ENCODE assay signal across 9 cellular contexts in the genomic region with DNA sequence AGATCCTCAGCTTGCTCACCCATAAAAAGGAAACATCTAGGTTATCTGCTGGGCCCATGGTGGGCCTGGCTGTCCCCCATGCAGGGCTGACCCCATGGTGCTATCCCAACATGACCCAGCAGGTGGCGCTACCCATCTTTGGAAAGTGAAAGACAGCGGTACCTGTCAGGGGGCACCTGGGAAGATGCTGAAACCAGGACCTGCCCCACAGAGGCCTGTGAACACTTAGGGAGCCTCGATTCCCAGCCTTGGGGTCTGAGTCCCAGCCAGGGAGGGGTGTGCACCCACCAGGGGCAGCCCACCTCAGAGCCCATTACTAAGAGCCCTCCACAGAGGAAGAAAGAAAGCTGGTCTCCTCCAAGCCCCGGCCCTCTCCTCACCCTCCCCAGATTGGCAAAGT. TPM values are rescaled to one million over a fixed set of nuclear protein-coding genes. Genes with fewer than 3 reads are reported as not detected.
DNase-seq lines count a peak whose midpoint lies in the region; ATAC-seq and TF ChIP-seq lines count a peak whose summit lies in the region.
"Had no signal": no experiment of that assay in that cellular context is flagged by ENCODE, and none has a peak within 500 bp of the region (broad histone marks: within the 10 kb centered on the region; RNA-seq: fewer than 3 reads in every experiment).

No MANE protein-coding gene starts in this region.

- intact Hi-C loops in posterior vena cava (cut with DNase I) = loop anchor here (5.0 kb wide), 1 partner anchor 76 kb away; no protein-coding TSS in a partner anchor

- no peak overlapping the region for H3K4me3 ChIP-seq in Jurkat, Clone E6-1 (ENCODE audit: low read length)
- H3K4me3 ChIP-seq: BLaER1 had no signal

- in situ Hi-C loops in T47D (cut with HindIII; ENCODE audit: low pct_unique_long_range_greater_than_20kb, low sequenced_read_pairs) = no loop called here

- DNase-seq in DMS79 treated with DMSO at 0.1 percent for 48 hours (lab: John Stamatoyannopoulos, UW) = peak; percentile 4
- no peak for DNase-seq in DMS79 (lab: John Stamatoyannopoulos, UW)
- peak; percentile 36 for DNase-seq in Jurkat, Clone E6-1 (ENCODE audit: low read depth, low spot score)
- peak; percentile 61 to 69 for DNase-seq in T47D (ENCODE audit: low read depth in 1 of 2, low spot score in 1 of 2)
- DNase-seq in left lobe of liver (ENCODE audit: low spot score) = peak; percentile 64
- peak; percentile 68 to 82 (median 73) for DNase-seq in stimulated activated CD4-positive, alpha-beta T cell treated with anti-CD3 and anti-CD28 coated beads, TNF-alpha, amount 100 ng/mL, for 4 hours (ENCODE audit: low read depth in 3 of 3)
- no peak for DNase-seq in posterior vena cava (ENCODE audit: low spot score)

- H3K27ac ChIP-seq in VCaP = no peak overlapping the region
- H3K27ac ChIP-seq: BLaER1 had no signal

- peak; percentile 78 for ATAC-seq in left lobe of liver

- TF ChIP-seq CTCF in VCaP (conservative IDR thresholded peaks at IDR 0.05) = peak; percentile 90

RNA-seq across cellular contexts. Expression of a gene that starts 46.6 kb away (rescaled TPM):
- 8.9 TPM for polyA plus RNA-seq in Jurkat, Clone E6-1 (2012; ENCODE audit: insufficient read depth, insufficient read length)
- total RNA-seq in left lobe of liver = 1.8 TPM
- 1 to 10 TPM; 5.8 to 6.6 TPM for total RNA-seq in posterior vena cava

RNA-seq across cellular contexts. Expression of a gene that starts 48.1 kb away (rescaled TPM):
- 13.2 TPM for polyA plus RNA-seq in Jurkat, Clone E6-1 (2012; ENCODE audit: insufficient read depth, insufficient read length)
- total RNA-seq in left lobe of liver (8.0 TPM), posterior vena cava (10 to 100 TPM; 27.4 to 40.2 TPM)

Comparison
In these comparisons a context has a peak if more than half of its experiments do, and no peak if none do; other contexts are left out.
1. DNase-seq: peak in DMS79 treated with DMSO at 0.1 percent for 48 hours (single experiment), Jurkat, Clone E6-1 (single experiment), T47D (2 of 2), left lobe of liver (single experiment) and stimulated activated CD4-positive, alpha-beta T cell treated with anti-CD3 and anti-CD28 coated beads, TNF-alpha, amount 100 ng/mL, for 4 hours (3 of 3); none in DMS79 (single experiment) and posterior vena cava (single experiment).